In genomic region chr5:172370648-172371248, GRCh38 we compare ENCODE assay signal across 8 cellular contexts.
DNase-seq lines count a peak whose midpoint lies in the region; ATAC-seq and TF ChIP-seq lines count a peak whose summit lies in the region.

No MANE protein-coding gene starts in this region.

- in situ Hi-C loops in gastrocnemius medialis (cut with MboI; ENCODE audit: low sequenced_read_pairs in 4 of 4), result no loop called here

- no peak overlapping the region for H3K27ac ChIP-seq in 22Rv1
- no peak overlapping the region for H3K27ac ChIP-seq in gastrocnemius medialis

- ATAC-seq in gastrocnemius medialis (no peak), GM19397 (IDR thresholded peaks at IDR 0.05; ENCODE audit: unreplicated experiment) (no peak), GM21447 (IDR thresholded peaks at IDR 0.05; ENCODE audit: unreplicated experiment) (no peak)

- H3K4me3 ChIP-seq in epithelial cell of proximal tubule (ENCODE audit: low read depth, low read length) (no peak overlapping the region), gastrocnemius medialis (no peak overlapping the region)

- H3K4me1 ChIP-seq in gastrocnemius medialis, result no peaks in the 10 kb centered on the region

- no peak for TF ChIP-seq POLR2A in gastrocnemius medialis (IDR thresholded peaks at IDR 0.05)

- no peaks in the 10 kb centered on the region for H3K9me3 ChIP-seq in gastrocnemius medialis

- peak; percentile 48 for DNase-seq in EH (ENCODE audit: low read depth)
- DNase-seq in OCI-M1 (lab: John Stamatoyannopoulos, UW), result peak; percentile 65
- no peak for DNase-seq in epithelial cell of proximal tubule (ENCODE audit: low read depth)
- DNase-seq in gastrocnemius medialis, result no peak
- DNase-seq in mucosa of gallbladder (ENCODE audit: low spot score), result no peak

- TF ChIP-seq CTCF in 22Rv1 (IDR thresholded peaks at IDR 0.05), result peak; percentile 53
- peak; percentile 70 for TF ChIP-seq CTCF in epithelial cell of proximal tubule (conservative IDR thresholded peaks at IDR 0.05; ENCODE audit: low read depth, low read length)
- peak in 4 of 5 experiments; percentile 18 to 45 (median 28) for TF ChIP-seq CTCF in gastrocnemius medialis (IDR thresholded peaks at IDR 0.05 in 4 of 5, conservative IDR thresholded peaks at IDR 0.05 in 1 of 5)

- H3K27me3 ChIP-seq in gastrocnemius medialis, result no peaks in the 10 kb centered on the region

- intact Hi-C loops in gastrocnemius medialis (cut with DNase I; ENCODE audit: low total_unique reads), result no loop called here

- no peaks in the 10 kb centered on the region for H3K36me3 ChIP-seq in gastrocnemius medialis

Comparison
In these comparisons a context has a peak if more than half of its experiments do, and no peak if none do; other contexts are left out.
1. DNase-seq: peak in EH (single experiment) and OCI-M1 (single experiment); none in epithelial cell of proximal tubule (single experiment), gastrocnemius medialis (0 of 2) and mucosa of gallbladder (single experiment).
2. Peak in every context shown above with its lines, with median percentiles within 50 percentile points of each other: CTCF ChIP-seq.